In genomic region chr7:1947586-1948217, GRCh38 we compare ENCODE assay signal across 1 cellular context.
TF ChIP-seq lines count a peak whose summit lies in the region.

No MANE protein-coding gene starts in this region.

TF ChIP-seq in WTC11, 78 proteins besides CTCF, POLR2A, EP300 and RAD21 (continued from another document):
- TF ChIP-seq HMGXB4 (CRISPR knock-in tag; IDR thresholded peaks at IDR 0.05): no peak
- no peak for TF ChIP-seq PRDM15 (CRISPR knock-in tag; IDR thresholded peaks at IDR 0.05)
- no peak for TF ChIP-seq MAX (CRISPR knock-in tag; IDR thresholded peaks at IDR 0.05)
- no peak for TF ChIP-seq SP1 (CRISPR knock-in tag; conservative IDR thresholded peaks at IDR 0.05)
- no peak for TF ChIP-seq TEAD4 (CRISPR knock-in tag; IDR thresholded peaks at IDR 0.05)
- TF ChIP-seq SMAD4 (CRISPR knock-in tag; IDR thresholded peaks at IDR 0.05): no peak
TF ChIP-seq in WTC11: peak in this region for 0.
